8 cellular contexts compared by ENCODE assay signal in genomic region chr2:74198461-74199274, GRCh38. TPM values are rescaled to one million over a fixed set of nuclear protein-coding genes. Genes with fewer than 3 reads are reported as not detected.
DNase-seq lines count a peak whose midpoint lies in the region; ATAC-seq and TF ChIP-seq lines count a peak whose summit lies in the region.

Gene MTHFD2 (plus strand): TSS chr2:74198615. CDS start chr2:74198642, 27 bp downstream.

- H3K36me3 Mint-ChIP-seq in activated B cell treated with CpG ODN at 0.5 μM for 24 hours (ENCODE audit: low read depth) = peaks cover 36% of the 10 kb centered on the region

- peaks cover 34% of the 10 kb centered on the region for H3K4me1 Mint-ChIP-seq in activated B cell treated with CpG ODN at 0.5 μM for 24 hours

- TF ChIP-seq CTCF in AG09319 (IDR thresholded peaks at IDR 0.05; ENCODE audit: low read depth, low read length) = peak; percentile 75
- peak; percentile 50 for TF ChIP-seq CTCF in activated B cell treated with CpG ODN at 0.5 μM for 24 hours (IDR thresholded peaks at IDR 0.05)

- peak within 1 kb of the TSS; percentile 70 for H3K27ac ChIP-seq in caudate nucleus (ENCODE audit: low read depth, low read length)

- peak; percentile 95 for ATAC-seq in GM19023 (IDR thresholded peaks at IDR 0.05; ENCODE audit: unreplicated experiment)
- peak; percentile 88 for ATAC-seq in HG03280 (IDR thresholded peaks at IDR 0.05; ENCODE audit: unreplicated experiment)
- peak; percentile 87 for ATAC-seq in activated B cell treated with CpG ODN at 0.5 μM for 24 hours (ENCODE audit: low read depth)

- POLR2A ChIA-PET in activated B cell treated with CpG ODN at 0.5 μM for 24 hours (lab: Charles Lee) = interaction anchor here (0.6 to 16.6 kb wide), 22 partner anchors 8 to 637 kb away, joined by 3 to 723 read pairs (median 5); partner anchors contain the start of genes BOLA3, MOB1A, STAMBP and TPRKB

- H3K4me3 Mint-ChIP-seq in activated B cell treated with CpG ODN at 0.5 μM for 24 hours = peak within 1 kb of the TSS; percentile 99

- no peaks in the 10 kb centered on the region for H3K9me3 Mint-ChIP-seq in activated B cell treated with CpG ODN at 0.5 μM for 24 hours

- intact Hi-C loops in activated B cell treated with CpG ODN at 0.5 μM for 24 hours (cut with micrococcal nuclease) = loop anchor here (1.0 to 5.0 kb wide), 9 partner anchors 13 to 334 kb away; partner anchors contain the start of genes BOLA3, C2orf81, DGUOK and MOB1A

- CTCF ChIA-PET in activated B cell treated with CpG ODN at 0.5 μM for 24 hours (lab: Charles Lee) = interaction anchor here (0.6 to 4.7 kb wide), 12 partner anchors 12 to 375 kb away, joined by 3 to 45 read pairs (median 4); partner anchors contain the start of genes BOLA3, MOB1A and STAMBP

- H3K27me3 Mint-ChIP-seq in activated B cell treated with CpG ODN at 0.5 μM for 24 hours = no peaks in the 10 kb centered on the region

- H3K27ac Mint-ChIP-seq in activated B cell treated with CpG ODN at 0.5 μM for 24 hours = peak within 1 kb of the TSS; percentile 100

- DNase-seq in AG09319 (ENCODE audit: extremely low read depth, low read depth) (peak; percentile 93), NCI-H345 (lab: John Stamatoyannopoulos, UW) (peak; percentile 98), activated B cell treated with CpG ODN at 0.5 μM for 24 hours (peak; percentile 87), caudate nucleus (lab: John Stamatoyannopoulos, UW) (peak in 58 of 61 donors; percentile 23 to 83 (median 63)), islet precursor cell (peak; percentile 99)
- DNase-seq in stimulated activated CD4-positive, alpha-beta T cell treated with anti-CD3 and anti-CD28 coated beads, Interleukin-12 subunit alpha, Interleukin-12 subunit beta, amount 100 ng/mL, for 48 hours (ENCODE audit: low read depth in 2 of 3, low spot score in 1 of 3) = peak; percentile 85 to 93 (median 92)

RNA-seq across cellular contexts. Expression of gene MTHFD2, which starts in this region (rescaled TPM):
- 135 and 150 TPM in 2 replicates for total RNA-seq in activated B cell treated with CpG ODN at 0.5 μM for 24 hours

Comparison
In these comparisons a context has a peak if more than half of its experiments do, and no peak if none do; other contexts are left out.
1. Peak in every context shown above with its lines: DNase-seq, ATAC-seq and H3K27ac ChIP-seq.